18 cellular contexts compared by ENCODE assay signal in the genomic region with DNA sequence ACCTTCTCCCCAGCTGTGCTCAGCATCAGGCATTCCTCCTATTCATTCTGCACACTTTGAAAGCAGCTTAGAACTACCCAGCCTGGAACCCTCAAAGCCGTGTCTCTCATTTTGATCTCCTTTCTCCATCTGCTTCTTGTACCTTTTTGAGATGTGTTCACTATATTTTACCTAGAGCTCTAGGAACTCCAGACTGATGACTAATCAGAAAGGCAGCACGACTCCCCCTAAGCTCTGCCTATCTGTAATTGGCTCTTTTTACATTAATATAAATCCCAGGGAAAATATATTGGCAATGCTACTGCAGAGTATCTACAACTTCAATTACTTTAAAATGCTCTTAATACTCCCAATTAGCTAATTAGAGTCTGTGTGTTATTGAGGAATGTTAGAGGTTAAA.
DNase-seq lines count a peak whose midpoint lies in the region; ATAC-seq and TF ChIP-seq lines count a peak whose summit lies in the region.
"Had no signal": no experiment of that assay in that cellular context is flagged by ENCODE, and none has a peak within 500 bp of the region (broad histone marks: within the 10 kb centered on the region; RNA-seq: fewer than 3 reads in every experiment).

No MANE protein-coding gene starts in this region.

- H3K27me3 Mint-ChIP-seq in WTC11 (ENCODE audit: low read depth) = peaks cover 4% of the 10 kb centered on the region
- H3K27me3 Mint-ChIP-seq: CD4-positive, CD25-positive, alpha-beta regulatory T cell; IgD-negative memory B cell had no signal

- H3K4me1 Mint-ChIP-seq in WTC11 = no peaks in the 10 kb centered on the region
- H3K4me1 Mint-ChIP-seq: CD4-positive, CD25-positive, alpha-beta regulatory T cell; IgD-negative memory B cell had no signal

- peaks cover 84% of the 10 kb centered on the region for H3K9me3 Mint-ChIP-seq in WTC11

- TF ChIP-seq CTCF in WTC11 (IDR thresholded peaks at IDR 0.05) = no peak

- H4K8ac ChIP-seq in mesendoderm (ENCODE audit: low read depth, low read length) = no peak overlapping the region

- no peak overlapping the region for H2AK5ac ChIP-seq in mesendoderm (ENCODE audit: low read length)

- POLR2A ChIA-PET in WTC11 (lab: Charles Lee) = no interaction called here

- H2BK5ac ChIP-seq in mesendoderm (ENCODE audit: low read length) = no peak overlapping the region

- DNase-seq in NCI-H2171 treated with DMSO at 0.1 percent for 48 hours (lab: John Stamatoyannopoulos, UW) = peak; percentile 3
- DNase-seq in NCI-H2171 (lab: John Stamatoyannopoulos, UW) = no peak
- DNase-seq in astrocyte of the hippocampus (ENCODE audit: low read depth, low spot score) = peak; percentile 24
- peak; percentile 16 for DNase-seq in mesendoderm
- DNase-seq in WTC11 (ENCODE audit: low spot score) = no peak
- no peak for DNase-seq in DMS 273 (lab: John Stamatoyannopoulos, UW; ENCODE audit: unreplicated experiment)
- DNase-seq in HuH-7.5 (ENCODE audit: low spot score) = no peak
- DNase-seq: AML-193; CD4-positive, CD25-positive, alpha-beta regulatory T cell; DMS79; GDM1; GOT3; KG1 had no signal

- no peak overlapping the region for H3K4me3 ChIP-seq in mesendoderm (ENCODE audit: low read length)
- H3K4me3 ChIP-seq: BLaER1 had no signal

- H3K27ac Mint-ChIP-seq in WTC11 = no peak overlapping the region
- H3K27ac Mint-ChIP-seq: CD4-positive, CD25-positive, alpha-beta regulatory T cell; IgD-negative memory B cell had no signal

- no peak overlapping the region for H3K4me3 Mint-ChIP-seq in WTC11
- H3K4me3 Mint-ChIP-seq: CD4-positive, CD25-positive, alpha-beta regulatory T cell; IgD-negative memory B cell had no signal

- no peaks in the 10 kb centered on the region for H3K79me2 ChIP-seq in mesendoderm (ENCODE audit: control insufficient read depth, insufficient read depth, low read length)

- H3K4me1 ChIP-seq in mesendoderm (ENCODE audit: control insufficient read depth, low read depth, low read length) = no peaks in the 10 kb centered on the region
- H3K4me1 ChIP-seq: BLaER1 had no signal

- whole genome bisulfite sequencing in mesendoderm (ENCODE audit: extremely low coverage, insufficient coverage, low lambda C conversion rate) = no CpG with 5 or more reads among the region's 2 CpGs

- no peaks in the 10 kb centered on the region for H3K36me3 ChIP-seq in mesendoderm (ENCODE audit: control insufficient read depth, insufficient read depth, low read length)
- H3K36me3 ChIP-seq: BLaER1 had no signal

- H3K4me2 ChIP-seq in mesendoderm (ENCODE audit: low read length) = no peak overlapping the region
- H3K4me2 ChIP-seq: BLaER1 had no signal

- H3K23ac ChIP-seq in mesendoderm (ENCODE audit: low read length) = no peak overlapping the region

- ATAC-seq in WTC11 = no peak
- ATAC-seq: HCT116 had no signal

- H3K18ac ChIP-seq in mesendoderm (ENCODE audit: low read length) = no peak overlapping the region

- H2BK15ac ChIP-seq in mesendoderm (replicated peaks; ENCODE audit: low read depth) = no peak overlapping the region

- no peaks in the 10 kb centered on the region for H3K79me1 ChIP-seq in mesendoderm (ENCODE audit: low read length)

- H3K56ac ChIP-seq in mesendoderm (ENCODE audit: low read length) = no peak overlapping the region

- H4K5ac ChIP-seq in mesendoderm (ENCODE audit: low read length) = no peak overlapping the region

- CTCF ChIA-PET in WTC11 (lab: Charles Lee) = no interaction called here

- no peaks in the 10 kb centered on the region for H3K27me3 ChIP-seq in mesendoderm (ENCODE audit: insufficient read depth, low read length, poor library complexity)
- H3K27me3 ChIP-seq: BLaER1 had no signal

- H3K36me3 Mint-ChIP-seq in WTC11 = peaks cover 68% of the 10 kb centered on the region
- H3K36me3 Mint-ChIP-seq: CD4-positive, CD25-positive, alpha-beta regulatory T cell; IgD-negative memory B cell had no signal

- no peak overlapping the region for H3K27ac ChIP-seq in mesendoderm (ENCODE audit: low read depth, low read length)
- H3K27ac ChIP-seq: 22Rv1, BLaER1, HL-60 had no signal

- H2BK120ac ChIP-seq in mesendoderm (ENCODE audit: low read depth, low read length) = no peak overlapping the region

- no peak overlapping the region for H3K9ac ChIP-seq in mesendoderm (ENCODE audit: low read length)
- H3K9ac ChIP-seq: BLaER1 had no signal

- H3K4ac ChIP-seq in mesendoderm (ENCODE audit: low read depth, low read length) = no peak overlapping the region

TF ChIP-seq in WTC11, 78 proteins besides CTCF, POLR2A, EP300 and RAD21:
- TF ChIP-seq, protein P1, sequence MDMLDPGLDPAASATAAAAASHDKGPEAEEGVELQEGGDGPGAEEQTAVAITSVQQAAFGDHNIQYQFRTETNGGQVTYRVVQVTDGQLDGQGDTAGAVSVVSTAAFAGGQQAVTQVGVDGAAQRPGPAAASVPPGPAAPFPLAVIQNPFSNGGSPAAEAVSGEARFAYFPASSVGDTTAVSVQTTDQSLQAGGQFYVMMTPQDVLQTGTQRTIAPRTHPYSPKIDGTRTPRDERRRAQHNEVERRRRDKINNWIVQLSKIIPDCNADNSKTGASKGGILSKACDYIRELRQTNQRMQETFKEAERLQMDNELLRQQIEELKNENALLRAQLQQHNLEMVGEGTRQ (CRISPR knock-in tag; IDR thresholded peaks at IDR 0.05) = no peak
- TF ChIP-seq TEAD4 (CRISPR knock-in tag; IDR thresholded peaks at IDR 0.05) (no peak), KAT7 (CRISPR knock-in tag; IDR thresholded peaks at IDR 0.05; ENCODE audit: borderline replicate concordance) (no peak), ZNF138 (CRISPR knock-in tag; conservative IDR thresholded peaks at IDR 0.05) (no peak), JAZF1 (CRISPR knock-in tag; IDR thresholded peaks at IDR 0.05) (no peak), NFATC4 (CRISPR knock-in tag; IDR thresholded peaks at IDR 0.05) (no peak), NFYB (CRISPR knock-in tag; conservative IDR thresholded peaks at IDR 0.05; ENCODE audit: low read depth) (no peak), ZNF671 (CRISPR knock-in tag; IDR thresholded peaks at IDR 0.05) (no peak)
- TF ChIP-seq, protein P2, sequence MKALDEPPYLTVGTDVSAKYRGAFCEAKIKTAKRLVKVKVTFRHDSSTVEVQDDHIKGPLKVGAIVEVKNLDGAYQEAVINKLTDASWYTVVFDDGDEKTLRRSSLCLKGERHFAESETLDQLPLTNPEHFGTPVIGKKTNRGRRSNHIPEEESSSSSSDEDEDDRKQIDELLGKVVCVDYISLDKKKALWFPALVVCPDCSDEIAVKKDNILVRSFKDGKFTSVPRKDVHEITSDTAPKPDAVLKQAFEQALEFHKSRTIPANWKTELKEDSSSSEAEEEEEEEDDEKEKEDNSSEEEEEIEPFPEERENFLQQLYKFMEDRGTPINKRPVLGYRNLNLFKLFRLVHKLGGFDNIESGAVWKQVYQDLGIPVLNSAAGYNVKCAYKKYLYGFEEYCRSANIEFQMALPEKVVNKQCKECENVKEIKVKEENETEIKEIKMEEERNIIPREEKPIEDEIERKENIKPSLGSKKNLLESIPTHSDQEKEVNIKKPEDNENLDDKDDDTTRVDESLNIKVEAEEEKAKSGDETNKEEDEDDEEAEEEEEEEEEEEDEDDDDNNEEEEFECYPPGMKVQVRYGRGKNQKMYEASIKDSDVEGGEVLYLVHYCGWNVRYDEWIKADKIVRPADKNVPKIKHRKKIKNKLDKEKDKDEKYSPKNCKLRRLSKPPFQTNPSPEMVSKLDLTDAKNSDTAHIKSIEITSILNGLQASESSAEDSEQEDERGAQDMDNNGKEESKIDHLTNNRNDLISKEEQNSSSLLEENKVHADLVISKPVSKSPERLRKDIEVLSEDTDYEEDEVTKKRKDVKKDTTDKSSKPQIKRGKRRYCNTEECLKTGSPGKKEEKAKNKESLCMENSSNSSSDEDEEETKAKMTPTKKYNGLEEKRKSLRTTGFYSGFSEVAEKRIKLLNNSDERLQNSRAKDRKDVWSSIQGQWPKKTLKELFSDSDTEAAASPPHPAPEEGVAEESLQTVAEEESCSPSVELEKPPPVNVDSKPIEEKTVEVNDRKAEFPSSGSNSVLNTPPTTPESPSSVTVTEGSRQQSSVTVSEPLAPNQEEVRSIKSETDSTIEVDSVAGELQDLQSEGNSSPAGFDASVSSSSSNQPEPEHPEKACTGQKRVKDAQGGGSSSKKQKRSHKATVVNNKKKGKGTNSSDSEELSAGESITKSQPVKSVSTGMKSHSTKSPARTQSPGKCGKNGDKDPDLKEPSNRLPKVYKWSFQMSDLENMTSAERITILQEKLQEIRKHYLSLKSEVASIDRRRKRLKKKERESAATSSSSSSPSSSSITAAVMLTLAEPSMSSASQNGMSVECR (CRISPR knock-in tag; IDR thresholded peaks at IDR 0.05; ENCODE audit: borderline replicate concordance) = no peak
- TF ChIP-seq, protein P3, sequence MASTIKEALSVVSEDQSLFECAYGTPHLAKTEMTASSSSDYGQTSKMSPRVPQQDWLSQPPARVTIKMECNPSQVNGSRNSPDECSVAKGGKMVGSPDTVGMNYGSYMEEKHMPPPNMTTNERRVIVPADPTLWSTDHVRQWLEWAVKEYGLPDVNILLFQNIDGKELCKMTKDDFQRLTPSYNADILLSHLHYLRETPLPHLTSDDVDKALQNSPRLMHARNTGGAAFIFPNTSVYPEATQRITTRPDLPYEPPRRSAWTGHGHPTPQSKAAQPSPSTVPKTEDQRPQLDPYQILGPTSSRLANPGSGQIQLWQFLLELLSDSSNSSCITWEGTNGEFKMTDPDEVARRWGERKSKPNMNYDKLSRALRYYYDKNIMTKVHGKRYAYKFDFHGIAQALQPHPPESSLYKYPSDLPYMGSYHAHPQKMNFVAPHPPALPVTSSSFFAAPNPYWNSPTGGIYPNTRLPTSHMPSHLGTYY (CRISPR knock-in tag; IDR thresholded peaks at IDR 0.05) = no peak
TF ChIP-seq in WTC11: peak in this region for 0.

Comparison
In these comparisons a context has a peak if more than half of its experiments do, and no peak if none do; other contexts are left out.
1. DNase-seq: peak in NCI-H2171 treated with DMSO at 0.1 percent for 48 hours (single experiment), astrocyte of the hippocampus (single experiment) and mesendoderm (single experiment); none in NCI-H2171 (single experiment), WTC11 (single experiment), DMS 273 (single experiment) and HuH-7.5 (single experiment).